In the genomic region with DNA sequence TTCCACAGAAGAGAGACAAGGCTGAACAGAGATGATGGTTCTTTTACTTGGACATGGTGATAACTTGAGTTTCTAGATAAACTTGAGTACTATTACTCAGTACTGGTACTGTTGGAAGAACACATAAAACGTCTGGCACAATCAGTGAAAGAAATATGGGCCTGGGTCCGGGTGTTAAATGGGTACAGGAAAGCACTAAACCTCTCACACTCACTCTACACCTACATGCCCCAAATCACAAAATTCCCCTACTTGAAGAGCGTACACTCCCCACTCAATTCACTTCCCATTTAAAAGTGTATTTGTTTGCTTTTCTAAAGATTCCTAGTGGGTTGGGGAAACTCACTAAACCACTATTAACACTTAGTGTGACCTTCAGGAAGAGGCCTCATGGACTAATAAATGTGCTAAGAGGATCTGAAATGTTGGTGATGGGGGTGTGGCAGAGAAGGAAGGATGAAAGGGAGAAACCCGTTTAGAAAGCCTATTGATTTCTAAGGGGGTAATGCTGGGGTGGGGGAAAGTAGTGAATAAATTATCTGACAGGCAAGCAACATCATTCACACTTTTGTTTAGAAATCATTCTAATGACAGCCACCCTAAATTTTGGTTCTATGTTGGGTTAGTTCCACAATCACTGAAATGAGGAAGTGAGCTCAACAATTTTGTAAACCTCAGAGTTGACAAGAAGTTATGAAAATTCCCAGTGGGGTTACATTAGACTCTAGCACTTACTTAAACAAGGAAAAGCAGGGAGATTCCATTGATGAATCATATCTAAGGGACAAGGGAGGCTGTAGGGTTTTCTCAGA, we compare ENCODE assay signal across 9 cellular contexts.
DNase-seq lines count a peak whose midpoint lies in the region; ATAC-seq and TF ChIP-seq lines count a peak whose summit lies in the region.
"Had no signal": no experiment of that assay in that cellular context is flagged by ENCODE, and none has a peak within 500 bp of the region (broad histone marks: within the 10 kb centered on the region; RNA-seq: fewer than 3 reads in every experiment).

No MANE protein-coding gene starts in this region.

- no peaks in the 10 kb centered on the region for H3K36me3 ChIP-seq in naive thymus-derived CD4-positive, alpha-beta T cell (ENCODE audit: control insufficient read depth in 2 of 3, insufficient read depth in 3 of 3, low read length in 3 of 3)

- POLR2A ChIA-PET in naive thymus-derived CD4-positive, alpha-beta T cell (lab: Charles Lee) = no interaction called here

- H3K4me1 ChIP-seq in naive thymus-derived CD4-positive, alpha-beta T cell (ENCODE audit: control insufficient read depth in 2 of 2, insufficient read depth in 2 of 2, low read length in 2 of 2) = peaks cover 0 to 3% of the 10 kb centered on the region in 2 donors

- peaks cover 0 to 10% (median 0%) of the 10 kb centered on the region in 7 donors for H3K4me1 Mint-ChIP-seq in naive thymus-derived CD4-positive, alpha-beta T cell

- intact Hi-C loops in naive thymus-derived CD4-positive, alpha-beta T cell (cut with micrococcal nuclease) = no loop called here
- intact Hi-C loops in dorsolateral prefrontal cortex (cut with DNase I) = no loop called here
- intact Hi-C loops in sciatic nerve (cut with DNase I) = no loop called here
- intact Hi-C loops in posterior cingulate gyrus (cut with DNase I) = no loop called here

- no peaks in the 10 kb centered on the region for H3K27me3 ChIP-seq in naive thymus-derived CD4-positive, alpha-beta T cell (ENCODE audit: control insufficient read depth in 2 of 2, insufficient read depth in 2 of 2, low read length in 2 of 2)
- no peaks in the 10 kb centered on the region for H3K27me3 ChIP-seq in dorsolateral prefrontal cortex
- H3K27me3 ChIP-seq: testis had no signal

- H3K27me3 Mint-ChIP-seq in naive thymus-derived CD4-positive, alpha-beta T cell = peaks cover 0 to 15% (median 6%) of the 10 kb centered on the region in 5 donors

- H3K27ac ChIP-seq in naive thymus-derived CD4-positive, alpha-beta T cell (ENCODE audit: low read depth, low read length) = no peak overlapping the region
- no peak overlapping the region for H3K27ac ChIP-seq in dorsolateral prefrontal cortex
- H3K27ac ChIP-seq: testis had no signal

- no peak overlapping the region for H3K4me3 Mint-ChIP-seq in naive thymus-derived CD4-positive, alpha-beta T cell

- no peak overlapping the region for H3K27ac Mint-ChIP-seq in naive thymus-derived CD4-positive, alpha-beta T cell

- H3K9me3 ChIP-seq in naive thymus-derived CD4-positive, alpha-beta T cell (ENCODE audit: control insufficient read depth in 2 of 3, low read length in 3 of 3) = no peaks in the 10 kb centered on the region
- H3K9me3 ChIP-seq: testis had no signal

- peaks cover 0 to 4% (median 0%) of the 10 kb centered on the region in 11 donors for H3K9me3 Mint-ChIP-seq in naive thymus-derived CD4-positive, alpha-beta T cell

- ATAC-seq in HG02642 (IDR thresholded peaks at IDR 0.05; ENCODE audit: poor library complexity, unreplicated experiment) = peak; percentile 23
- ATAC-seq in naive thymus-derived CD4-positive, alpha-beta T cell = peak; percentile 28
- no peak for ATAC-seq in GM19467 (IDR thresholded peaks at IDR 0.05; ENCODE audit: unreplicated experiment)
- no peak for ATAC-seq in sciatic nerve

- no peaks in the 10 kb centered on the region for H3K36me3 Mint-ChIP-seq in naive thymus-derived CD4-positive, alpha-beta T cell

- TF ChIP-seq CTCF in GM12865 (IDR thresholded peaks at IDR 0.05; ENCODE audit: insufficient read depth, low read depth, low read length, missing control alignments) (no peak), dorsolateral prefrontal cortex (IDR thresholded peaks at IDR 0.05 in 54 of 56, conservative IDR thresholded peaks at IDR 0.05 in 2 of 56; ENCODE audit: low read depth in 1 of 56, partially characterized antibody in 56 of 56) (no peak)

- DNase-seq in GM12865 (ENCODE audit: low read depth) (peak; percentile 84), RPMI7951 (ENCODE audit: low read depth) (peak; percentile 39), dorsolateral prefrontal cortex (no peak), sciatic nerve (ENCODE audit: low spot score) (no peak), posterior cingulate gyrus (no peak)
- no peak for DNase-seq in naive thymus-derived CD4-positive, alpha-beta T cell
- DNase-seq: testis had no signal

- CTCF ChIA-PET in naive thymus-derived CD4-positive, alpha-beta T cell (lab: Charles Lee) = no interaction called here

- peak overlapping the region; percentile 7 for H3K4me3 ChIP-seq in GM12865 (ENCODE audit: low read depth, low read length)
- no peak overlapping the region for H3K4me3 ChIP-seq in naive thymus-derived CD4-positive, alpha-beta T cell (ENCODE audit: low read length)
- H3K4me3 ChIP-seq in dorsolateral prefrontal cortex = no peak overlapping the region
- H3K4me3 ChIP-seq: testis had no signal

Comparison
In these comparisons a context has a peak if more than half of its experiments do, and no peak if none do; other contexts are left out.
1. DNase-seq: peak in GM12865 (single experiment) and RPMI7951 (single experiment); none in naive thymus-derived CD4-positive, alpha-beta T cell (0 of 9), dorsolateral prefrontal cortex (0 of 10), sciatic nerve (single experiment) and posterior cingulate gyrus (0 of 10).
2. ATAC-seq: peak in HG02642 (single experiment) and naive thymus-derived CD4-positive, alpha-beta T cell (single experiment); none in GM19467 (single experiment) and sciatic nerve (single experiment).